ENCODE assay signal across 34 cellular contexts in the genomic region with DNA sequence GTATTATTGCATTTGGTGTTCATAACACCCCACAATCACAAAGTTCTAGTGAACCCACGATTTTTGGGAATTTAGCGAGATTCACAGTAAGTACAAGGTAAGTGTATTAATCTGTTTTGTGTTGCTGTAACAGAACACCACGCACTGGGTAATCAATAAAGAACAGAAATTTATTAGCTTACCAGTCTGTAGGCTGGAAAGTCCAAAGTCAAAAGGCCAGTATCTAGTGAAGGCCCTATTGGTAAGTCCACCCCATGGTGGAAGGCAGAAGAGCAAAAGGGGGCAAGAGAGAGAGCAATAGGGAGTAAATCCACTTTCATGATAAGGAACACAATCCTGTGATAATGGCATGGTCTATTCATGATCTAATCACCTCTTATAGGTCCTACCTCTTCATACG.
"Had no signal": no experiment of that assay in that cellular context is flagged by ENCODE, and none has a peak within 500 bp of the region (broad histone marks: within the 10 kb centered on the region; RNA-seq: fewer than 3 reads in every experiment).

No MANE protein-coding gene starts in this region.

- H3K36me3 ChIP-seq: adrenal gland, brain microvascular endothelial cell, breast epithelium had no signal

- H3K4me1 ChIP-seq: body of pancreas, breast epithelium had no signal

- FAIRE-seq: astrocyte, TTC549 had no signal

- DNase-seq: activated B cell treated with CpG ODN at 0.5 μM for 24 hours; activated CD4-positive, alpha-beta memory T cell treated with anti-CD3 and anti-CD28 coated beads for 36 hours; activated CD4-positive, alpha-beta T cell treated with anti-CD3 and anti-CD28 coated beads for 4 hours; activated CD4-positive, alpha-beta T cell treated with anti-CD3 and anti-CD28 coated beads, Interleukin-2, amount 10 ng/mL, durations not matched to agents 24 days and 14 days; activated CD4-positive, alpha-beta T cell treated with anti-CD3 and anti-CD28 coated beads, Interleukin-2, amount 50 U/mL, for 1 hour; activated CD4-positive, alpha-beta T cell treated with anti-CD3 and anti-CD28 coated beads, Interleukin-2, amount 50 U/mL, for 4 hours; activated CD4-positive, CD25-positive, alpha-beta regulatory T cell treated with anti-CD3 and anti-CD28 coated beads, Interleukin-2, amount 50 U/mL, for 72 hours; activated CD8-positive, alpha-beta memory T cell treated with anti-CD3 and anti-CD28 coated beads, Interleukin-2, amount 50 U/mL, for 4 hours; activated CD8-positive, alpha-beta T cell treated with anti-CD3 and anti-CD28 coated beads for 36 hours; activated effector memory CD4-positive, alpha-beta T cell treated with anti-CD3 and anti-CD28 coated beads, Interleukin-2, amount 50 U/mL, for 16 hours; activated gamma-delta T cell treated with Interleukin-2 at 50 U/mL for 16 hours; activated naive CD4-positive, alpha-beta T cell; activated naive CD4-positive, alpha-beta T cell treated with anti-CD3 and anti-CD28 coated beads for 36 hours; activated naive CD4-positive, alpha-beta T cell treated with anti-CD3 and anti-CD28 coated beads, Interleukin-2, amount 50 U/mL, for 16 hours; activated naive CD8-positive, alpha-beta T cell treated with anti-CD3 and anti-CD28 coated beads for 36 hours; activated T-cell treated with anti-CD3 and anti-CD28 coated beads for 4 hours; activated T-cell treated with anti-CD3 and anti-CD28 coated beads, Interleukin-2, amount 50 U/mL, for 1 hour; activated T-cell treated with anti-CD3 and anti-CD28 coated beads, Interleukin-2, amount 50 U/mL, for 4 hours; activated T-cell treated with anti-CD3 and anti-CD28 coated beads, Interleukin-2, amount 50 U/mL, for 72 hours; adrenal gland; amniotic stem cell; aorta; body of pancreas; brain microvascular endothelial cell; central memory CD4-positive, alpha-beta T cell; T-helper 1 cell; T-helper 2 cell; T-helper 9 cell had no signal

- ATAC-seq: activated CD8-positive, alpha-beta T cell treated with anti-CD3 and anti-CD28 coated beads for 36 hours; activated naive CD4-positive, alpha-beta T cell treated with anti-CD3 and anti-CD28 coated beads, Interleukin-2, amount 50 U/mL, for 72 hours; activated T-cell treated with anti-CD3 and anti-CD28 coated beads, Interleukin-2, amount 50 U/mL, for 4 hours; activated T-cell treated with anti-CD3 and anti-CD28 coated beads, Interleukin-2, amount 50 U/mL, for 72 hours; activated T-helper 17 cell treated with anti-CD3 and anti-CD28 coated beads, Interleukin-2, amount 50 U/mL, for 72 hours; body of pancreas had no signal

- H3K9me3 ChIP-seq: adrenal gland, body of pancreas, breast epithelium had no signal

- H3K27ac ChIP-seq: adrenal gland, body of pancreas, brain microvascular endothelial cell, breast epithelium, VCaP had no signal

- H3K4me3 ChIP-seq: adrenal gland, body of pancreas, breast epithelium had no signal

- H3K27me3 ChIP-seq: adrenal gland, body of pancreas, brain microvascular endothelial cell, breast epithelium had no signal
